18 cellular contexts compared by ENCODE assay signal in the genomic region with DNA sequence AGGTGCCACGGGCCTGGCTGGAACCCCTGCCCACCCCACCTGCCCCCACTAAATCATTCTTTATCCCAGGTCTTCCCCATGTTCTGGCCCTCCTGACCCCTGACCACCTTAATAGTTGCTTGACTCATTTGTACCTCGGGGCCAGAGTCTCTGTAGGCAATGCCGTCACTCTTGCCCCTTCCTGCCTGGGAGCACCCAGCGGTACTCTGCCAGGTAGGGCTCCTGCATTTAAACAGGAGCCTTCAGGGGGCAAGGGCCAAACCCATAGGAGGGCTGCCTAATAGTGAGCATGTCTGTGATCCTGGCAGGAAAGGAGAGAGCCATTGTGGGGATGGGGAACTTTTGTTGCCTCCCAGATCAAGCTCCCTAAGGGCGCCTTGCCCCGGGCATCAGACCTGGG. TPM values are rescaled to one million over a fixed set of nuclear protein-coding genes. Genes with fewer than 3 reads are reported as not detected.
DNase-seq lines count a peak whose midpoint lies in the region; ATAC-seq and TF ChIP-seq lines count a peak whose summit lies in the region.
"Had no signal": no experiment of that assay in that cellular context is flagged by ENCODE, and none has a peak within 500 bp of the region (broad histone marks: within the 10 kb centered on the region; RNA-seq: fewer than 3 reads in every experiment).

No MANE protein-coding gene starts in this region.

- peaks cover 2% of the 10 kb centered on the region for H3K27me3 Mint-ChIP-seq in activated naive CD4-positive, alpha-beta T cell treated with anti-CD3 and anti-CD28 coated beads for 36 hours (ENCODE audit: low read depth)
- peaks cover 4% of the 10 kb centered on the region for H3K27me3 Mint-ChIP-seq in H9 (ENCODE audit: low read depth)

- no peaks in the 10 kb centered on the region for H3K36me3 ChIP-seq in left lung
- no peaks in the 10 kb centered on the region for H3K36me3 ChIP-seq in thoracic aorta
- H3K36me3 ChIP-seq: gastrocnemius medialis, right lobe of liver, tibial nerve had no signal

- H2BK12ac ChIP-seq in H9 (ENCODE audit: insufficient read length, low read depth, low read length), result no peak overlapping the region

- ATAC-seq in SK-N-SH treated with all-trans-retinoic acid at 6 μM for 48 hours (no peak), left lung (no peak), thoracic aorta (ENCODE audit: insufficient number of reproducible peaks, low FRiP score, low read depth) (no peak)
- ATAC-seq: K562, right lobe of liver had no signal

- no peak for TF ChIP-seq CTCF in left lung (IDR thresholded peaks at IDR 0.05)
- no peak for TF ChIP-seq CTCF in thoracic aorta (IDR thresholded peaks at IDR 0.05)
- TF ChIP-seq CTCF in H9 (conservative IDR thresholded peaks at IDR 0.05), result no peak

- H3K23ac ChIP-seq in H9 (ENCODE audit: insufficient read length, low read depth, low read length), result no peak overlapping the region

- no peak overlapping the region for H3T11ph ChIP-seq in H9 (ENCODE audit: low read length)

- no peak overlapping the region for H2BK120ac ChIP-seq in H9 (ENCODE audit: low read depth, low read length, poor library complexity, severe bottlenecking)

- H4K20me1 ChIP-seq in H9 (ENCODE audit: control insufficient read depth, insufficient read depth, insufficient read length), result no peaks in the 10 kb centered on the region

- H3K27ac Mint-ChIP-seq in activated naive CD4-positive, alpha-beta T cell treated with anti-CD3 and anti-CD28 coated beads for 36 hours, result peak overlapping the region; percentile 62
- peak overlapping the region in 1 of 3 experiments; percentile 61; a peak in 2 of 7 replicates for H3K27ac Mint-ChIP-seq in H9
- H3K27ac Mint-ChIP-seq: CD4-positive, alpha-beta memory T cell had no signal

- H3K4me1 ChIP-seq in left lung (peaks cover 15 to 63% of the 10 kb centered on the region in 2 donors), thoracic aorta (ENCODE audit: control insufficient read depth in 1 of 2, low read depth in 2 of 2) (peaks cover 6 to 51% of the 10 kb centered on the region in 2 donors), H9 (ENCODE audit: insufficient read depth, low read length) (peaks cover 7% of the 10 kb centered on the region; the same call in 1 of the 2 replicates)
- H3K4me1 ChIP-seq: right lobe of liver had no signal

- CTCF ChIA-PET in activated naive CD4-positive, alpha-beta T cell treated with anti-CD3 and anti-CD28 coated beads for 36 hours (lab: Charles Lee), result interaction anchor here (0.5 to 2.1 kb wide), 5 partner anchors 20 to 50 kb away, joined by 3 to 7 read pairs (median 5); a partner anchor contains a TSS

- H2AK5ac ChIP-seq in H9 (ENCODE audit: insufficient read length, low read length), result no peak overlapping the region

- H3K18ac ChIP-seq in H9 (ENCODE audit: insufficient read length, low read depth, low read length), result no peak overlapping the region

- H3K9me3 Mint-ChIP-seq in activated naive CD4-positive, alpha-beta T cell treated with anti-CD3 and anti-CD28 coated beads for 36 hours, result no peaks in the 10 kb centered on the region
- no peaks in the 10 kb centered on the region for H3K9me3 Mint-ChIP-seq in H9

- H3K56ac ChIP-seq in H9 (ENCODE audit: insufficient read length, low read depth, low read length), result no peak overlapping the region

- no peak overlapping the region for H4K5ac ChIP-seq in H9 (ENCODE audit: insufficient read length, low read depth, low read length)

- no peak overlapping the region for H4K8ac ChIP-seq in H9 (replicated peaks; ENCODE audit: insufficient read length, low read depth, low read length)

- no peak overlapping the region for H3K9ac ChIP-seq in H9 (ENCODE audit: extremely low read depth, insufficient read length, low read length)

- no peak for DNase-seq in activated naive CD4-positive, alpha-beta T cell treated with anti-CD3 and anti-CD28 coated beads for 36 hours
- no peak for DNase-seq in activated naive CD4-positive, alpha-beta T cell treated with anti-CD3 and anti-CD28 coated beads, Interleukin-2, amount 50 U/mL, for 16 hours
- DNase-seq in left lung, result peak in 1 of 2 donors; percentile 13
- no peak for DNase-seq in thoracic aorta (ENCODE audit: low spot score)
- DNase-seq in activated gamma-delta T cell treated with Interleukin-2 at 50 U/mL for 16 hours, result no peak
- DNase-seq in H9, result no peak
- DNase-seq in iPS-NIHi7 (ENCODE audit: extremely low spot score), result no peak
- DNase-seq: activated T-cell treated with anti-CD3 and anti-CD28 coated beads for 4 hours; CD4-positive, alpha-beta memory T cell; cerebellar nuclear complex; gastrocnemius medialis; NCI-H1105; NCI-H2171 treated with DMSO at 0.1 percent for 48 hours; T-helper 9 cell had no signal

- H3K4me3 ChIP-seq in left lung (no peak overlapping the region), thoracic aorta (no peak overlapping the region)
- H3K4me3 ChIP-seq: gastrocnemius medialis, K562, right lobe of liver, tibial nerve had no signal

- no peak overlapping the region for H3K14ac ChIP-seq in H9 (ENCODE audit: insufficient read depth, low read length)

- no peaks in the 10 kb centered on the region for H3K23me2 ChIP-seq in H9 (ENCODE audit: insufficient read length, low read depth, low read length, poor library complexity, severe bottlenecking)

- no peaks in the 10 kb centered on the region for H3K79me1 ChIP-seq in H9 (ENCODE audit: insufficient read depth, low read depth, low read length, poor library complexity, severe bottlenecking)

- H3K27ac ChIP-seq in left lung (peak overlapping the region; percentile 19 to 69), thoracic aorta (peak overlapping the region; percentile 36 to 41), H9 (ENCODE audit: insufficient read length, low read depth, low read length) (no peak overlapping the region)
- H3K27ac ChIP-seq: right lobe of liver had no signal

- H2BK15ac ChIP-seq in H9 (ENCODE audit: low read depth, low read length), result no peak overlapping the region

- H4K91ac ChIP-seq in H9 (ENCODE audit: insufficient read length, low read depth, low read length), result no peak overlapping the region

- no peak overlapping the region for H3K4me3 Mint-ChIP-seq in activated naive CD4-positive, alpha-beta T cell treated with anti-CD3 and anti-CD28 coated beads for 36 hours
- H3K4me3 Mint-ChIP-seq in H9, result no peak overlapping the region
- H3K4me3 Mint-ChIP-seq: CD4-positive, alpha-beta memory T cell had no signal

- H3K79me2 ChIP-seq in H9 (ENCODE audit: insufficient read depth, low read length), result no peaks in the 10 kb centered on the region

- no CpG with 5 or more reads among the region's 6 CpGs for WGBS in H9 (ENCODE audit: extremely low coverage, insufficient read length, low lambda C conversion rate)

- intact Hi-C loops in activated naive CD4-positive, alpha-beta T cell treated with anti-CD3 and anti-CD28 coated beads for 36 hours (cut with micrococcal nuclease), result no loop called here
- intact Hi-C loops in left lung (cut with DNase I), result no loop called here

- no peaks in the 10 kb centered on the region for H3K27me3 ChIP-seq in left lung
- H3K27me3 ChIP-seq in thoracic aorta (replicated peaks; ENCODE audit: insufficient read depth), result no peaks in the 10 kb centered on the region
- H3K27me3 ChIP-seq in H9 (ENCODE audit: insufficient read depth, low read length), result no peaks in the 10 kb centered on the region
- H3K27me3 ChIP-seq: gastrocnemius medialis, right lobe of liver, tibial nerve had no signal

- H2AFZ ChIP-seq in H9 (ENCODE audit: low read length), result no peak overlapping the region

- no peak overlapping the region for H2BK5ac ChIP-seq in H9 (ENCODE audit: insufficient read length, low read length)

- H3K9me3 ChIP-seq in left lung, result no peaks in the 10 kb centered on the region
- H3K9me3 ChIP-seq in thoracic aorta, result no peaks in the 10 kb centered on the region
- no peaks in the 10 kb centered on the region for H3K9me3 ChIP-seq in H9 (ENCODE audit: control insufficient read depth, low read depth, low read length)
- H3K9me3 ChIP-seq: gastrocnemius medialis, right lobe of liver, tibial nerve had no signal

- H3K36me3 Mint-ChIP-seq in activated naive CD4-positive, alpha-beta T cell treated with anti-CD3 and anti-CD28 coated beads for 36 hours (ENCODE audit: low read depth), result no peaks in the 10 kb centered on the region
- H3K36me3 Mint-ChIP-seq in H9 (ENCODE audit: insufficient read depth in 1 of 3, low read depth in 3 of 3), result no peaks in the 10 kb centered on the region; a peak in 1 of 7 replicates
- H3K36me3 Mint-ChIP-seq: CD4-positive, alpha-beta memory T cell had no signal

- no peak overlapping the region for H3K4ac ChIP-seq in H9 (ENCODE audit: low read depth, low read length)

- H2BK20ac ChIP-seq in H9 (ENCODE audit: low read depth, low read length, poor library complexity, severe bottlenecking), result no peak overlapping the region

- H3K4me2 ChIP-seq in H9 (ENCODE audit: insufficient read depth, insufficient read length, low read length), result no peak overlapping the region

- H3K4me1 Mint-ChIP-seq in activated naive CD4-positive, alpha-beta T cell treated with anti-CD3 and anti-CD28 coated beads for 36 hours (ENCODE audit: low read depth), result peaks cover 40% of the 10 kb centered on the region
- peaks cover 38 to 42% of the 10 kb centered on the region in 2 experiments for H3K4me1 Mint-ChIP-seq in H9

TF ChIP-seq in SK-N-SH treated with all-trans-retinoic acid at 6 μM for 48 hours, 23 proteins besides CTCF, POLR2A, EP300 and RAD21:
- TF ChIP-seq ZC3H10 (CRISPR knock-in tag; IDR thresholded peaks at IDR 0.05), result no peak
- TF ChIP-seq SNAI2 (CRISPR knock-in tag; IDR thresholded peaks at IDR 0.05), result no peak
- no peak for TF ChIP-seq ESRRG (CRISPR knock-in tag; IDR thresholded peaks at IDR 0.05)
- TF ChIP-seq ZNF70 (CRISPR knock-in tag; IDR thresholded peaks at IDR 0.05), result no peak
- no peak for TF ChIP-seq ZNF8 (CRISPR knock-in tag; IDR thresholded peaks at IDR 0.05)
- TF ChIP-seq ZFP3 (CRISPR knock-in tag; IDR thresholded peaks at IDR 0.05), result peak; percentile 93
- TF ChIP-seq ZFP30 (CRISPR knock-in tag; IDR thresholded peaks at IDR 0.05), result no peak
- no peak for TF ChIP-seq TOX (CRISPR knock-in tag; IDR thresholded peaks at IDR 0.05; ENCODE audit: borderline replicate concordance)

RNA-seq across cellular contexts. Expression of a gene that starts 8.8 kb away (rescaled TPM):
- 10 to 100 TPM; 17.9 to 19.3 TPM for total RNA-seq in activated naive CD4-positive, alpha-beta T cell treated with anti-CD3 and anti-CD28 coated beads for 36 hours
- total RNA-seq in left lung, result 100 to 1,000 TPM; 182 to 311 TPM
- 100 to 1,000 TPM; 197 to 260 TPM for total RNA-seq in thoracic aorta
- 22.5 and 22.7 TPM in 2 replicates for total RNA-seq in H9 (2021)

RNA-seq across cellular contexts. Expression of a gene that starts 48.1 kb away (rescaled TPM):
- total RNA-seq in activated naive CD4-positive, alpha-beta T cell treated with anti-CD3 and anti-CD28 coated beads for 36 hours, result 10 to 100 TPM; 10.5 to 11.1 TPM
- total RNA-seq in left lung, result 10 to 100 TPM; 20.7 to 32.0 TPM
- 10 to 100 TPM; 35.5 to 74.9 TPM for total RNA-seq in thoracic aorta
- 16.2 and 19.9 TPM in 2 replicates for total RNA-seq in H9 (2021)

RNA-seq across cellular contexts. Expression of a gene that starts 52.1 kb away (rescaled TPM):
- total RNA-seq in activated naive CD4-positive, alpha-beta T cell treated with anti-CD3 and anti-CD28 coated beads for 36 hours, result not detected
- total RNA-seq in left lung (under 1 TPM; 0.52 to 0.67 TPM), thoracic aorta (under 1 TPM in 1 of 2 donors, not detected in 1; 0.54 TPM), H9 (2021) (1.1 and 1.2 TPM in 2 replicates)
- total RNA-seq: CD4-positive, alpha-beta memory T cell; gastrocnemius medialis; K562; right lobe of liver had no signal
